20 cellular contexts compared by ENCODE assay signal in the genomic region with DNA sequence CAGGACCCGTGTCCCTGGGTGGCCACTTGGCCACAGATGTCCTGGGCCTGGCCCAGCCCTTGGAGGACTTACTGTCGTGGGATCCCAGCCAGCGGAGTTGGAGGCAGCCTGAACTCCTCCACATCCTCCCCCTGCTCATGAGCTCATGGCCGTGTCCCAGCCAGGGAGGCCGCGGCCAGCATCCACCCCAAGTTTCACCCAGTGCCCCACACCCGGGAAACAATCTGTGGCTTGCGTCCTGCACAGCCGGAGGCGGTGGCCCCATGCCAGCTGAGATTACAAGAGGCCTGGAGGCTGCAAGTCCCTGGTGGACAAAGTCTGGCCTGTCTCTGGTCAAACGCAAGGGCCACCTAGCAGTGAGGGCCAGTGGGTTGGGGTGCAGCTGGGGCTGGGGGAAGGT. TPM values are rescaled to one million over a fixed set of nuclear protein-coding genes. Genes with fewer than 3 reads are reported as not detected.
DNase-seq lines count a peak whose midpoint lies in the region; ATAC-seq and TF ChIP-seq lines count a peak whose summit lies in the region.
"Had no signal": no experiment of that assay in that cellular context is flagged by ENCODE, and none has a peak within 500 bp of the region (broad histone marks: within the 10 kb centered on the region; RNA-seq: fewer than 3 reads in every experiment).

No MANE protein-coding gene starts in this region.

- peak; percentile 37 for DNase-seq in AG20443 (ENCODE audit: low spot score)
- DNase-seq in RPMI7951 (ENCODE audit: low read depth) = peak; percentile 17
- peak; percentile 47 for DNase-seq in fibroblast of villous mesenchyme (ENCODE audit: low read depth)
- DNase-seq in medulla oblongata (ENCODE audit: extremely low spot score) = peak; percentile 38
- no peak for DNase-seq in lower leg skin (ENCODE audit: low spot score in 2 of 2)
- no peak for DNase-seq in sigmoid colon
- DNase-seq: activated CD4-positive, alpha-beta T cell treated with anti-CD3 and anti-CD28 coated beads, Interleukin-2, amount 10 ng/mL, durations not matched to agents 7 days and 5 days; activated naive CD4-positive, alpha-beta T cell treated with anti-CD3 and anti-CD28 coated beads, Interleukin-2, amount 50 U/mL, for 16 hours; EL; kidney glomerular epithelial cell; NCI-H2081; NCI-H748 treated with DMSO at 0.1 percent for 48 hours; stimulated activated CD4-positive, alpha-beta T cell treated with anti-CD3 and anti-CD28 coated beads, Interleukin-4, amount 100 ng/mL, for 24 hours had no signal

- no peak for TF ChIP-seq EP300 in sigmoid colon (IDR thresholded peaks at IDR 0.05)

- H3K27ac ChIP-seq in sigmoid colon = no peak overlapping the region
- H3K27ac ChIP-seq: Peyer's patch, skin epidermis had no signal

- peaks cover 0 to 8% (median 6%) of the 10 kb centered on the region in 4 donors for H3K4me1 ChIP-seq in sigmoid colon

- H3K36me3 ChIP-seq in sigmoid colon = no peaks in the 10 kb centered on the region
- H3K36me3 ChIP-seq: Peyer's patch had no signal

- ATAC-seq in HG02973 (IDR thresholded peaks at IDR 0.05; ENCODE audit: unreplicated experiment) = no peak
- ATAC-seq in HG03135 (IDR thresholded peaks at IDR 0.05; ENCODE audit: unreplicated experiment) = no peak
- ATAC-seq: HCT116 had no signal

- TF ChIP-seq POLR2A in lower leg skin (IDR thresholded peaks at IDR 0.05) (no peak), sigmoid colon (IDR thresholded peaks at IDR 0.05) (no peak)

- 28 to 31% methylated on average over 7 to 11 of the region's 11 CpGs for WGBS in lower leg skin, 2 donors
- WGBS in sigmoid colon, 2 donors = 53 to 75% methylated on average over 11 of the region's 11 CpGs

- TF ChIP-seq CTCF in fibroblast of villous mesenchyme (IDR thresholded peaks at IDR 0.05; ENCODE audit: insufficient read depth, low read depth, low read length) = no peak
- no peak for TF ChIP-seq CTCF in lower leg skin (IDR thresholded peaks at IDR 0.05)
- TF ChIP-seq CTCF in sigmoid colon (IDR thresholded peaks at IDR 0.05) = no peak

- H3K27me3 ChIP-seq in sigmoid colon = peaks cover 2 to 59% (median 9%) of the 10 kb centered on the region in 3 donors
- H3K27me3 ChIP-seq: Peyer's patch had no signal

- H3K4me3 ChIP-seq in fibroblast of villous mesenchyme (ENCODE audit: low read depth, low read length) = no peak overlapping the region
- H3K4me3 ChIP-seq in lower leg skin (ENCODE audit: low read depth, poor library complexity, severe bottlenecking) = no peak overlapping the region
- H3K4me3 ChIP-seq in sigmoid colon = no peak overlapping the region
- H3K4me3 ChIP-seq: Peyer's patch, skin epidermis had no signal

- H3K9me3 ChIP-seq in sigmoid colon = peaks cover 0 to 5% (median 0%) of the 10 kb centered on the region in 4 donors
- H3K9me3 ChIP-seq: Peyer's patch had no signal

- intact Hi-C loops in lower leg skin (cut with DNase I; ENCODE audit: low total_unique reads) (no loop called here), sigmoid colon (cut with DNase I) (no loop called here)

RNA-seq across cellular contexts. Expression of a gene that starts 27.5 kb away (rescaled TPM):
- total RNA-seq in RPMI7951 (2014; rRNA removed; shearing (Covaris generic)) = 0.39 and 0.48 TPM in 2 replicates
- total RNA-seq in fibroblast of villous mesenchyme (0.32 and 0.43 TPM in 2 replicates), lower leg skin (1 to 10 TPM; 2.9 to 6.4 (median 4.1) TPM), sigmoid colon (1 to 10 TPM in 2 of 4 donors, not detected in 2; 1.1 to 3.5 TPM)
- polyA plus RNA-seq in sigmoid colon = 1 to 10 TPM; 1.2 to 5.5 (median 2.1) TPM
- total RNA-seq: activated CD4-positive, alpha-beta T cell treated with anti-CD3 and anti-CD28 coated beads, Interleukin-2, amount 10 ng/mL, durations not matched to agents 7 days and 5 days; osteoblast had no signal

RNA-seq across cellular contexts. Expression of a gene that starts 31.5 kb away (rescaled TPM):
- not detected in 2 replicates for total RNA-seq in RPMI7951 (2014; rRNA removed; shearing (Covaris generic))
- total RNA-seq in fibroblast of villous mesenchyme (under 0.01 TPM in 2 replicates), lower leg skin (under 1 TPM; 0.13 to 0.89 (median 0.65) TPM), sigmoid colon (under 1 TPM in 1 of 4 donors, not detected in 3; 0.36 TPM)
- under 1 TPM in 1 of 3 donors, not detected in 2; 0.36 TPM for polyA plus RNA-seq in sigmoid colon
- total RNA-seq: Peyer's patch had no signal

RNA-seq across cellular contexts. Expression of a gene that starts 55.7 kb away (rescaled TPM):
- total RNA-seq in RPMI7951 (2014; rRNA removed; shearing (Covaris generic)) = 87.6 and 97.9 TPM in 2 replicates
- total RNA-seq in fibroblast of villous mesenchyme (107 and 124 TPM in 2 replicates), lower leg skin (100 to 1,000 TPM; 103 to 141 (median 123) TPM), sigmoid colon (100 to 1,000 TPM; 119 to 157 (median 145) TPM)
- 100 to 1,000 TPM; 163 to 197 (median 193) TPM for polyA plus RNA-seq in sigmoid colon

RNA-seq across cellular contexts. Expression of a gene that starts 57.0 kb away (rescaled TPM):
- 0.10 TPM in 1 of 2 replicates, not detected in the other for total RNA-seq in RPMI7951 (2014; rRNA removed; shearing (Covaris generic))
- total RNA-seq in fibroblast of villous mesenchyme = not detected in 2 replicates
- total RNA-seq in lower leg skin = under 1 TPM in 1 of 4 donors, not detected in 3; 0.10 TPM
- under 1 TPM in 1 of 4 donors, not detected in 3; 0.27 TPM for total RNA-seq in sigmoid colon
- under 1 TPM in 1 of 3 donors, not detected in 2; 0.03 TPM for polyA plus RNA-seq in sigmoid colon
- total RNA-seq: activated CD4-positive, alpha-beta T cell treated with anti-CD3 and anti-CD28 coated beads, Interleukin-2, amount 10 ng/mL, durations not matched to agents 7 days and 5 days; osteoblast had no signal
- polyA plus RNA-seq: AG04450 had no signal

Comparison
In these comparisons a context has a peak if more than half of its experiments do, and no peak if none do; other contexts are left out.
1. DNase-seq: peak in AG20443 (single experiment), RPMI7951 (single experiment), fibroblast of villous mesenchyme (single experiment) and medulla oblongata (single experiment); none in lower leg skin (0 of 2) and sigmoid colon (single experiment).